In the genomic region with DNA sequence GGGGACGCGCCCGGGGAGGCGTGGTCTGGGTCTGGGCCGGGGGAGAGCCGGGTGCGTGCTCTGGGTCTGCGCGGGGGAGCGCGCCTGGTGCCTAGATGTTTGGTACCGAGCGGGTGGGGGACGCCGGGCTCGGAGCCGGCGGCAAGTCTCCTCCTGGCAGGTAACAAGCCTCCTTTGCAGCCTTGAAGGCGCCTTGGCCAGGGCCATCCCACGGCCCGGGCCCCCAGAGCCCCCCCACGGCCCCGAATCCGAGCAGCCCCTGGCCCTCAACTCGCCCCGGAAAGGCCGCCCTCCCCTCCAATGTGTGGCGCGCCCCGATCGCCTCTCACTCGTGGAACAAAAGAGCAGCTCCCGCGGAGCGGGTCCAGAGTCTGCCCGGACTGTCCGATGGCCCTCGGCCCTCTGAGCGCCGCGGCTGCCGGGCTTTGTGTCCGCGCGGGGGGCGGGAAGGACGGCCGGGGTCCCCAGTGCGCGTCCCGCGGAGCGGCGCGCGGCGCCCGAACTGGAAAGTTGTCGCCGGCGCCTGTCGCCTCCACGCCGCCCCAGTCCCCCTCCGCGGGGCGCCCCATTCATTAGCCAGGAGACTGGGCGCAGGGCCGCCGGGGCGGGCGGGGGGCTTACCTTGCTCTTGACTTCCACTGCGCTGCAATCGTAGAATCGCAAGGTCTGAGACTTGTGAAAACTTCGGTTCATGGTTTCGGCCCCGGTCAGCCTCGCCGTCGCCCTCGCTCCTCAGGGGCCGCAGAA, we compare ENCODE assay signal across 8 cellular contexts. TPM values are rescaled to one million over a fixed set of nuclear protein-coding genes. Genes with fewer than 3 reads are reported as not detected.
A peak's percentile ranks its signal among the peaks of the same experiment; 100 is the strongest.
DNase-seq lines count a peak whose midpoint lies in the region; ATAC-seq and TF ChIP-seq lines count a peak whose summit lies in the region.

No MANE protein-coding gene starts in this region.

- peaks cover 23% of the 10 kb centered on the region for H3K4me1 Mint-ChIP-seq in neural progenitor cell
- no peaks in the 10 kb centered on the region for H3K4me1 Mint-ChIP-seq in activated T-helper 2 cell treated with anti-CD3 and anti-CD28 coated beads, Interferon-gamma antibody, Interleukin-2, Interleukin-4, amounts not matched to agents 10 μg/mL and 5 μg/mL and 100 μg/mL, durations not matched to agents 14 hours and 24 hours and 36 hours (ENCODE audit: low read depth)

- H3K36me3 Mint-ChIP-seq in neural progenitor cell: peaks cover 3% of the 10 kb centered on the region
- H3K36me3 Mint-ChIP-seq in activated T-helper 2 cell treated with anti-CD3 and anti-CD28 coated beads, Interferon-gamma antibody, Interleukin-2, Interleukin-4, amounts not matched to agents 10 μg/mL and 5 μg/mL and 100 μg/mL, durations not matched to agents 14 hours and 24 hours and 36 hours (ENCODE audit: low read depth): no peaks in the 10 kb centered on the region

- H3K36me3 ChIP-seq in SK-N-SH (replicated peaks in 1 of 2; ENCODE audit: control insufficient read depth in 1 of 2, insufficient read depth in 2 of 2, low read length in 1 of 2) (no peaks in the 10 kb centered on the region), neural progenitor cell (no peaks in the 10 kb centered on the region)

- H3K9me2 ChIP-seq in SK-N-SH: no peaks in the 10 kb centered on the region

- no peak for TF ChIP-seq RAD21 in SK-N-SH (IDR thresholded peaks at IDR 0.05; ENCODE audit: low read length)

- CTCF ChIA-PET in SK-N-SH (lab: Yijun Ruan, JAX): interaction anchor here (1.1 to 12.0 kb wide), 5 partner anchors 44 to 97 kb away, joined by 3 to 152 read pairs (median 4); no protein-coding TSS in a partner anchor

- no peaks in the 10 kb centered on the region for H3K9me3 ChIP-seq in SK-N-SH
- no peaks in the 10 kb centered on the region for H3K9me3 ChIP-seq in neural progenitor cell (ENCODE audit: low read depth)

- no peak overlapping the region for H3K27ac Mint-ChIP-seq in neural progenitor cell
- no peak overlapping the region for H3K27ac Mint-ChIP-seq in activated T-helper 2 cell treated with anti-CD3 and anti-CD28 coated beads, Interferon-gamma antibody, Interleukin-2, Interleukin-4, amounts not matched to agents 10 μg/mL and 5 μg/mL and 100 μg/mL, durations not matched to agents 14 hours and 24 hours and 36 hours

- H3K79me2 ChIP-seq in SK-N-SH (ENCODE audit: insufficient read depth) (peaks cover 7% of the 10 kb centered on the region; the same call in 1 of the 2 replicates), neural progenitor cell (ENCODE audit: low read depth) (peaks cover 36% of the 10 kb centered on the region)

- H3K4me2 ChIP-seq in SK-N-SH: peak overlapping the region; percentile 91
- H3K4me2 ChIP-seq in neural progenitor cell: peak overlapping the region; percentile 83

- H3K4me3 ChIP-seq in SK-N-SH (ENCODE audit: low read depth in 2 of 2, low read length in 1 of 2) (peak overlapping the region; percentile 81 to 94), fibroblast of mammary gland (ENCODE audit: control insufficient read depth, low read depth, low read length) (peak overlapping the region; percentile 51), neural progenitor cell (peak overlapping the region; percentile 99)

- peaks cover 6% of the 10 kb centered on the region for H3F3A ChIP-seq in SK-N-SH (replicated peaks; ENCODE audit: insufficient read depth)
- H3F3A ChIP-seq in neural progenitor cell (ENCODE audit: low read depth): peaks cover 14% of the 10 kb centered on the region

- 0 out of 2 replicates have a peak, but pooled peaks cover 1% of the 10 kb centered on the region for H4K20me1 ChIP-seq in SK-N-SH (ENCODE audit: insufficient read depth)
- peaks cover 40% of the 10 kb centered on the region for H4K20me1 ChIP-seq in neural progenitor cell (ENCODE audit: low read depth)

- peak; percentile 70 for DNase-seq in activated CD8-positive, alpha-beta memory T cell treated with anti-CD3 and anti-CD28 coated beads for 24 hours
- DNase-seq in activated CD8-positive, alpha-beta memory T cell treated with anti-CD3 and anti-CD28 coated beads, Interleukin-2, amount 50 U/mL, for 48 hours: no peak
- peak; percentile 79 for DNase-seq in SK-N-SH
- DNase-seq in fibroblast of mammary gland (ENCODE audit: low read depth): no peak
- DNase-seq in neural progenitor cell (ENCODE audit: low spot score): peak; percentile 72
- DNase-seq in activated T-helper 2 cell treated with anti-CD3 and anti-CD28 coated beads, Interferon-gamma antibody, Interleukin-2, Interleukin-4, amounts not matched to agents 10 μg/mL and 5 μg/mL and 100 μg/mL, durations not matched to agents 14 hours and 24 hours and 36 hours (ENCODE audit: low spot score): no peak
- DNase-seq in effector CD4-positive, alpha-beta T cell: no peak

- H3K27me3 ChIP-seq in SK-N-SH (ENCODE audit: insufficient read depth) (no peaks in the 10 kb centered on the region), neural progenitor cell (peaks cover 16% of the 10 kb centered on the region)

- H3K9me3 Mint-ChIP-seq in neural progenitor cell: no peaks in the 10 kb centered on the region
- no peaks in the 10 kb centered on the region for H3K9me3 Mint-ChIP-seq in activated T-helper 2 cell treated with anti-CD3 and anti-CD28 coated beads, Interferon-gamma antibody, Interleukin-2, Interleukin-4, amounts not matched to agents 10 μg/mL and 5 μg/mL and 100 μg/mL, durations not matched to agents 14 hours and 24 hours and 36 hours

- no peak for TF ChIP-seq EP300 in SK-N-SH (IDR thresholded peaks at IDR 0.05; ENCODE audit: borderline replicate concordance in 1 of 2, low read depth in 1 of 2, low read length in 1 of 2)

- TF ChIP-seq CTCF in SK-N-SH (IDR thresholded peaks at IDR 0.05) (no peak), fibroblast of mammary gland (conservative IDR thresholded peaks at IDR 0.05; ENCODE audit: control insufficient read depth, insufficient read depth, low read depth, low read length) (no peak), neural progenitor cell (IDR thresholded peaks at IDR 0.05) (no peak)

- H3K4me3 Mint-ChIP-seq in neural progenitor cell: peak overlapping the region; percentile 84
- no peak overlapping the region for H3K4me3 Mint-ChIP-seq in activated T-helper 2 cell treated with anti-CD3 and anti-CD28 coated beads, Interferon-gamma antibody, Interleukin-2, Interleukin-4, amounts not matched to agents 10 μg/mL and 5 μg/mL and 100 μg/mL, durations not matched to agents 14 hours and 24 hours and 36 hours (ENCODE audit: low read depth)

- peak overlapping the region in 1 of 2 experiments; percentile 40; a peak in 1 of 4 replicates for H3K27ac ChIP-seq in SK-N-SH (ENCODE audit: low read depth in 2 of 2, low read length in 1 of 2)
- H3K27ac ChIP-seq in neural progenitor cell: no peak overlapping the region

- peak; percentile 31 for ATAC-seq in HG02885 (IDR thresholded peaks at IDR 0.05; ENCODE audit: poor library complexity, unreplicated experiment)

- peaks cover 4% of the 10 kb centered on the region for H3K27me3 Mint-ChIP-seq in neural progenitor cell (ENCODE audit: insufficient read depth, low read depth)
- H3K27me3 Mint-ChIP-seq in activated T-helper 2 cell treated with anti-CD3 and anti-CD28 coated beads, Interferon-gamma antibody, Interleukin-2, Interleukin-4, amounts not matched to agents 10 μg/mL and 5 μg/mL and 100 μg/mL, durations not matched to agents 14 hours and 24 hours and 36 hours (ENCODE audit: low read depth): peaks cover 50% of the 10 kb centered on the region

- H3K4me1 ChIP-seq in SK-N-SH (ENCODE audit: control insufficient read depth in 1 of 2, insufficient read depth in 2 of 2, low read depth in 1 of 2, low read length in 1 of 2): peaks cover 8 to 12% of the 10 kb centered on the region in 2 experiments; a peak in 2 of 4 replicates
- H3K4me1 ChIP-seq in neural progenitor cell: no peaks in the 10 kb centered on the region

- POLR2A ChIA-PET in SK-N-SH (lab: Yijun Ruan, JAX): interaction anchor here (1.0 kb wide), 2 partner anchors 138 to 213 kb away, joined by 3 to 4 read pairs; a partner anchor contains a TSS

- peak overlapping the region; percentile 84; the same call in 1 of the 2 replicates for H2AFZ ChIP-seq in SK-N-SH (ENCODE audit: low read depth)
- H2AFZ ChIP-seq in neural progenitor cell (replicated peaks): peak overlapping the region; percentile 84

- WGBS in SK-N-SH (ENCODE audit: low lambda C conversion rate): 3% methylated on average over 24 of the region's 83 CpGs

- intact Hi-C loops in activated T-helper 2 cell treated with anti-CD3 and anti-CD28 coated beads, Interferon-gamma antibody, Interleukin-2, Interleukin-4, amounts not matched to agents 10 μg/mL and 5 μg/mL and 100 μg/mL, durations not matched to agents 14 hours and 24 hours and 36 hours (cut with micrococcal nuclease): no loop called here

- H3K9ac ChIP-seq in SK-N-SH: peak overlapping the region; percentile 81
- peak overlapping the region; percentile 30 for H3K9ac ChIP-seq in neural progenitor cell

TF ChIP-seq in SK-N-SH, 30 proteins besides CTCF, POLR2A, EP300 and RAD21 (continues in another document):
- no peak for TF ChIP-seq MEF2A (IDR thresholded peaks at IDR 0.05; ENCODE audit: borderline replicate concordance, low read depth)
- no peak for TF ChIP-seq TCF12 (IDR thresholded peaks at IDR 0.05)
- no peak for TF ChIP-seq SMC3 (IDR thresholded peaks at IDR 0.05; ENCODE audit: low read depth, low read length)
- TF ChIP-seq FOXJ3 (CRISPR knock-in tag; IDR thresholded peaks at IDR 0.05): no peak
- TF ChIP-seq FOSL2 (IDR thresholded peaks at IDR 0.05; ENCODE audit: borderline replicate concordance, low read depth): no peak

RNA-seq across cellular contexts. Expression of a gene that starts 0.5 kb away (rescaled TPM):
- 4.0 and 4.3 TPM in 2 replicates for polyA plus RNA-seq in SK-N-SH (2012; rRNA removed)
- 4.1 and 4.2 TPM in 2 replicates for polyA plus RNA-seq in SK-N-SH (2012; cell fraction: cytosol; rRNA removed)
- 3.9 and 5.1 TPM in 2 replicates for polyA plus RNA-seq in SK-N-SH (2012; cell fraction: nucleus; rRNA removed)
- total RNA-seq in neural progenitor cell (ENCODE audit: low replicate concordance): 21.8 and 25.2 TPM in 2 replicates
- total RNA-seq in activated T-helper 2 cell treated with anti-CD3 and anti-CD28 coated beads, Interferon-gamma antibody, Interleukin-2, Interleukin-4, amounts not matched to agents 10 μg/mL and 5 μg/mL and 100 μg/mL, durations not matched to agents 14 hours and 24 hours and 36 hours: 0.21 and 0.23 TPM in 2 replicates

Comparison
In these comparisons a context has a peak if more than half of its experiments do, and no peak if none do; other contexts are left out.
1. DNase-seq: peak in activated CD8-positive, alpha-beta memory T cell treated with anti-CD3 and anti-CD28 coated beads for 24 hours (single experiment), SK-N-SH (single experiment) and neural progenitor cell (single experiment); none in activated CD8-positive, alpha-beta memory T cell treated with anti-CD3 and anti-CD28 coated beads, Interleukin-2, amount 50 U/mL, for 48 hours (single experiment), fibroblast of mammary gland (single experiment), activated T-helper 2 cell treated with anti-CD3 and anti-CD28 coated beads, Interferon-gamma antibody, Interleukin-2, Interleukin-4, amounts not matched to agents 10 μg/mL and 5 μg/mL and 100 μg/mL, durations not matched to agents 14 hours and 24 hours and 36 hours (single experiment) and effector CD4-positive, alpha-beta T cell (single experiment).
2. RNA of a gene that starts 0.5 kb away (total RNA-seq): 21.8 to 25.2 TPM in neural progenitor cell; 0.21 to 0.23 TPM in activated T-helper 2 cell treated with anti-CD3 and anti-CD28 coated beads, Interferon-gamma antibody, Interleukin-2, Interleukin-4, amounts not matched to agents 10 μg/mL and 5 μg/mL and 100 μg/mL, durations not matched to agents 14 hours and 24 hours and 36 hours; every median in the first group is over 10 times any median in the second.
3. Peak in every context shown above with its lines, with median percentiles within 50 percentile points of each other: H3K4me3 ChIP-seq.